In genomic region chr15:69729167-69729748, GRCh38 we compare ENCODE assay signal across 8 cellular contexts.
DNase-seq lines count a peak whose midpoint lies in the region; ATAC-seq, FAIRE-seq and TF ChIP-seq lines count a peak whose summit lies in the region.

No MANE protein-coding gene starts in this region.

- H3K36me3 ChIP-seq in CD4-positive, alpha-beta memory T cell (ENCODE audit: insufficient read depth, low read length) = no peaks in the 10 kb centered on the region
- H3K36me3 ChIP-seq in pancreas = no peaks in the 10 kb centered on the region

- peak; percentile 58 for ATAC-seq in effector memory CD8-positive, alpha-beta T cell (replicated peaks)
- ATAC-seq in pancreas (peak in 2 of 4 donors; percentile 22 to 37), HG02938 (IDR thresholded peaks at IDR 0.05; ENCODE audit: unreplicated experiment) (no peak), HG03354 (IDR thresholded peaks at IDR 0.05; ENCODE audit: poor library complexity, severe bottlenecking, unreplicated experiment) (no peak), GM18909 (IDR thresholded peaks at IDR 0.05; ENCODE audit: poor library complexity, unreplicated experiment) (no peak)

- WGBS in pancreas, 2 donors = 45 to 50% methylated on average over 9 of the region's 9 CpGs

- CTCF ChIA-PET in CD4-positive, alpha-beta memory T cell (lab: Charles Lee; ENCODE audit: partially characterized antibody) = interaction anchor here (0.8 to 3.3 kb wide), 30 partner anchors 9 to 760 kb away, joined by 3 to 13 read pairs (median 4); partner anchors contain the start of gene TLE3

- DNase-seq in CD4-positive, alpha-beta memory T cell = peak; percentile 59 to 68 (median 64)
- DNase-seq in KBM-7 (peak; percentile 64), pancreas (peak in 2 of 6 donors; percentile 42 to 43)
- DNase-seq in activated CD4-positive, alpha-beta T cell treated with anti-CD3 and anti-CD28 coated beads, Interleukin-2, amount 50 U/mL, for 24 hours (ENCODE audit: low read depth in 1 of 2, low spot score in 1 of 2) = peak; percentile 55 to 70
- peak; percentile 79 for DNase-seq in effector memory CD8-positive, alpha-beta T cell

- in situ Hi-C loops in KBM-7 (cut with MboI; ENCODE audit: low pct_unique_long_range_greater_than_20kb, low sequenced_read_pairs) = loop anchor here (25.0 kb wide), 1 partner anchor 733 kb away; no protein-coding TSS in a partner anchor

- H3K9me3 ChIP-seq in CD4-positive, alpha-beta memory T cell (ENCODE audit: control insufficient read depth in 1 of 2, low read length in 2 of 2) = no peaks in the 10 kb centered on the region
- H3K9me3 ChIP-seq in pancreas = no peaks in the 10 kb centered on the region

- H3K4me3 ChIP-seq in CD4-positive, alpha-beta memory T cell (ENCODE audit: low read length in 2 of 2) = no peak overlapping the region
- H3K4me3 ChIP-seq in pancreas = no peak overlapping the region

- no peak for FAIRE-seq in pancreas (lab: Jason Lieb, UNC)

- H3K27ac Mint-ChIP-seq in CD4-positive, alpha-beta memory T cell = peak overlapping the region in 1 of 7 donors; percentile 0
- no peak overlapping the region for H3K27ac Mint-ChIP-seq in effector memory CD8-positive, alpha-beta T cell

- H3K27ac ChIP-seq in CD4-positive, alpha-beta memory T cell (ENCODE audit: low read depth, low read length) = no peak overlapping the region
- no peak overlapping the region for H3K27ac ChIP-seq in pancreas

- intact Hi-C loops in CD4-positive, alpha-beta memory T cell (cut with micrococcal nuclease) = loop anchor here (1.0 to 2.0 kb wide), 4 partner anchors 32 to 731 kb away; partner anchors contain the start of gene TLE3
- intact Hi-C loops in pancreas (cut with DNase I) = no loop called here

- peaks cover 9 to 32% (median 23%) of the 10 kb centered on the region in 4 donors for H3K4me1 Mint-ChIP-seq in CD4-positive, alpha-beta memory T cell
- H3K4me1 Mint-ChIP-seq in effector memory CD8-positive, alpha-beta T cell (ENCODE audit: low read depth in 2 of 2) = peaks cover 29 to 30% of the 10 kb centered on the region in 2 donors

- POLR2A ChIA-PET in CD4-positive, alpha-beta memory T cell (lab: Charles Lee; ENCODE audit: partially characterized antibody) = interaction anchor here (0.8 to 1.9 kb wide), 5 partner anchors 10 to 371 kb away, joined by 3 to 7 read pairs (median 5); partner anchors contain the start of gene TLE3

- H3K27me3 Mint-ChIP-seq in CD4-positive, alpha-beta memory T cell = peaks cover 0 to 2% of the 10 kb centered on the region in 2 donors
- no peaks in the 10 kb centered on the region for H3K27me3 Mint-ChIP-seq in effector memory CD8-positive, alpha-beta T cell

- H3K27me3 ChIP-seq in CD4-positive, alpha-beta memory T cell (ENCODE audit: insufficient read depth, low read length) = no peaks in the 10 kb centered on the region
- H3K27me3 ChIP-seq in pancreas = no peaks in the 10 kb centered on the region

- peaks cover 20% of the 10 kb centered on the region for H3K4me1 ChIP-seq in CD4-positive, alpha-beta memory T cell (ENCODE audit: insufficient read depth, low read length)
- no peaks in the 10 kb centered on the region for H3K4me1 ChIP-seq in pancreas

- TF ChIP-seq CTCF in pancreas (IDR thresholded peaks at IDR 0.05) = peak; percentile 36 to 54 (median 49)

- H3K4me3 Mint-ChIP-seq in CD4-positive, alpha-beta memory T cell = peak overlapping the region in 1 of 8 donors; percentile 10
- no peak overlapping the region for H3K4me3 Mint-ChIP-seq in effector memory CD8-positive, alpha-beta T cell

- H3K9me3 Mint-ChIP-seq in CD4-positive, alpha-beta memory T cell = no peaks in the 10 kb centered on the region
- no peaks in the 10 kb centered on the region for H3K9me3 Mint-ChIP-seq in effector memory CD8-positive, alpha-beta T cell

- no peaks in the 10 kb centered on the region for H3K36me3 Mint-ChIP-seq in CD4-positive, alpha-beta memory T cell
- H3K36me3 Mint-ChIP-seq in effector memory CD8-positive, alpha-beta T cell (ENCODE audit: insufficient read depth) = peaks cover 7% of the 10 kb centered on the region
